1 cellular context compared by ENCODE assay signal in the genomic region with DNA sequence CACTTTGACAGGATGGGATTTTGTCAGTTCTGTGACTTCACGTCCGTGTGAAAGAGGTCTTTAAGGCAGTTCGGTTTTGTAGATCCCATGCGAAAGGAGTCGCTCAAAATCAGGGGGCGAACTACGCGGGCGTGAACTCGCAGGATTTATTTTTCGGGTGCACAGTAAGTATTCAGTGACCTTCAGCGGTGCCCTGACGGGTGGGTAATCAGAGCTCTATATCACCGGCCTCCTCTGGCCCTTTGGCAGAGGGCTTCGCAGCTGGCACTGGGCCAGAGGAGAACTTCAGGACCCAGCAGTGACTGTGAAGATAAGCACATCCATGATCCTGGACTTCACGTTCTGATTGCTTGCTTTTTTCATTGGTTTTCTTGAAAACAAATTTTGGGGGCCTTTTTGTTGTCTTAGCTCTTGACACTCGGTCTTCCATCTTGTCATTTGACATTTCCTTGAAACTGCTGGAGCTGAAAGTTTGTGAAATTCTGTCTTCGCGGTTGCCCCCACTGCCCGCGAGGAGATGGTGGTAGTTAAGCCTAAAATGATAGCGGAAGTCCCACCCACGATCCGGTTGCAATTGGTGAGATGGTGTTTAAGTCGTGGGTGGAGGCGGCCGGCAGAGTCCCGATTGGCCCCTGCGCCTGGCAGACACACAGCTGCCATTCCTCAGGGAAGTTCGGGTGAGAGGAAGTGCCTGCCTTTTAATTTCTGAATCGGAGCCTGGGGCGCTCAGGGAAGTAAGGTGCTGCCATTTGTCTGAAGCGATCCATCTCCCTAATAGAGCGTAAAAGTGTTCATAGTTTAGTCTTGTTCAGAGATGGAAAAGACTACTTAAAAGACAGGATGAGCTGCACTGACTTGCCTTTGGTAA.
TF ChIP-seq lines count a peak whose summit lies in the region.

A gene (minus strand): TSS at position 535 of the 868 bp plus-strand sequence. CDS start 872 bp downstream, outside the sequence.

TF ChIP-seq in K562, 482 proteins besides CTCF, POLR2A, EP300 and RAD21 (continued from another document):
- 0 out of 2 replicates have a peak, but pooled peaks have one; percentile 32 for TF ChIP-seq ZNF324 (CRISPR knock-in tag; IDR thresholded peaks at IDR 0.05)
- no peak for TF ChIP-seq NCOA4 (IDR thresholded peaks at IDR 0.05; ENCODE audit: partially characterized antibody)
- TF ChIP-seq, protein P1, sequence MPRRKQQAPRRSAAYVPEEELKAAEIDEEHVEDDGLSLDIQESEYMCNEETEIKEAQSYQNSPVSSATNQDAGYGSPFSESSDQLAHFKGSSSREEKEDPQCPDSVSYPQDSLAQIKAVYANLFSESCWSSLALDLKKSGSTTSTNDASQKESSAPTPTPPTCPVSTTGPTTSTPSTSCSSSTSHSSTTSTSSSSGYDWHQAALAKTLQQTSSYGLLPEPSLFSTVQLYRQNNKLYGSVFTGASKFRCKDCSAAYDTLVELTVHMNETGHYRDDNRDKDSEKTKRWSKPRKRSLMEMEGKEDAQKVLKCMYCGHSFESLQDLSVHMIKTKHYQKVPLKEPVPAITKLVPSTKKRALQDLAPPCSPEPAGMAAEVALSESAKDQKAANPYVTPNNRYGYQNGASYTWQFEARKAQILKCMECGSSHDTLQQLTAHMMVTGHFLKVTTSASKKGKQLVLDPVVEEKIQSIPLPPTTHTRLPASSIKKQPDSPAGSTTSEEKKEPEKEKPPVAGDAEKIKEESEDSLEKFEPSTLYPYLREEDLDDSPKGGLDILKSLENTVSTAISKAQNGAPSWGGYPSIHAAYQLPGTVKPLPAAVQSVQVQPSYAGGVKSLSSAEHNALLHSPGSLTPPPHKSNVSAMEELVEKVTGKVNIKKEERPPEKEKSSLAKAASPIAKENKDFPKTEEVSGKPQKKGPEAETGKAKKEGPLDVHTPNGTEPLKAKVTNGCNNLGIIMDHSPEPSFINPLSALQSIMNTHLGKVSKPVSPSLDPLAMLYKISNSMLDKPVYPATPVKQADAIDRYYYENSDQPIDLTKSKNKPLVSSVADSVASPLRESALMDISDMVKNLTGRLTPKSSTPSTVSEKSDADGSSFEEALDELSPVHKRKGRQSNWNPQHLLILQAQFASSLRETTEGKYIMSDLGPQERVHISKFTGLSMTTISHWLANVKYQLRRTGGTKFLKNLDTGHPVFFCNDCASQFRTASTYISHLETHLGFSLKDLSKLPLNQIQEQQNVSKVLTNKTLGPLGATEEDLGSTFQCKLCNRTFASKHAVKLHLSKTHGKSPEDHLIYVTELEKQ (CRISPR knock-in tag; IDR thresholded peaks at IDR 0.05): 0 out of 2 replicates have a peak, but pooled peaks have one; percentile 23
- 0 out of 2 replicates have a peak, but pooled peaks have one; percentile 48 for TF ChIP-seq ZNF444 (CRISPR knock-in tag; IDR thresholded peaks at IDR 0.05)
- peak; percentile 72 for TF ChIP-seq SP2 (IDR thresholded peaks at IDR 0.05; ENCODE audit: extremely low read depth, low read depth, low read length, poor library complexity, severe bottlenecking)
- TF ChIP-seq EP400 (IDR thresholded peaks at IDR 0.05): peak; percentile 64
- TF ChIP-seq, protein P2, sequence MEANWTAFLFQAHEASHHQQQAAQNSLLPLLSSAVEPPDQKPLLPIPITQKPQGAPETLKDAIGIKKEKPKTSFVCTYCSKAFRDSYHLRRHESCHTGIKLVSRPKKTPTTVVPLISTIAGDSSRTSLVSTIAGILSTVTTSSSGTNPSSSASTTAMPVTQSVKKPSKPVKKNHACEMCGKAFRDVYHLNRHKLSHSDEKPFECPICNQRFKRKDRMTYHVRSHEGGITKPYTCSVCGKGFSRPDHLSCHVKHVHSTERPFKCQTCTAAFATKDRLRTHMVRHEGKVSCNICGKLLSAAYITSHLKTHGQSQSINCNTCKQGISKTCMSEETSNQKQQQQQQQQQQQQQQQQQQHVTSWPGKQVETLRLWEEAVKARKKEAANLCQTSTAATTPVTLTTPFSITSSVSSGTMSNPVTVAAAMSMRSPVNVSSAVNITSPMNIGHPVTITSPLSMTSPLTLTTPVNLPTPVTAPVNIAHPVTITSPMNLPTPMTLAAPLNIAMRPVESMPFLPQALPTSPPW (CRISPR knock-in tag; IDR thresholded peaks at IDR 0.05): peak; percentile 83
- peak; percentile 16; the same call in 1 of the 2 replicates for TF ChIP-seq BHLHE40 (IDR thresholded peaks at IDR 0.05; ENCODE audit: low read length)
- TF ChIP-seq ASH1L (IDR thresholded peaks at IDR 0.05; ENCODE audit: borderline replicate concordance, low read depth, partially characterized antibody): peak; percentile 71
- TF ChIP-seq TAF1 (IDR thresholded peaks at IDR 0.05; ENCODE audit: control insufficient read depth, extremely low read depth, insufficient read depth, low read length, severe bottlenecking): peak; percentile 54
- TF ChIP-seq BRD9 (IDR thresholded peaks at IDR 0.05; ENCODE audit: low read depth, partially characterized antibody): peak; percentile 56
- peak in 1 of 2 experiments; percentile 53; a peak in 1 of 4 replicates for TF ChIP-seq HDAC1 (IDR thresholded peaks at IDR 0.05)
- peak; percentile 81 for TF ChIP-seq NFIX (CRISPR knock-in tag; IDR thresholded peaks at IDR 0.05; ENCODE audit: low read depth)
- TF ChIP-seq, protein P3, sequence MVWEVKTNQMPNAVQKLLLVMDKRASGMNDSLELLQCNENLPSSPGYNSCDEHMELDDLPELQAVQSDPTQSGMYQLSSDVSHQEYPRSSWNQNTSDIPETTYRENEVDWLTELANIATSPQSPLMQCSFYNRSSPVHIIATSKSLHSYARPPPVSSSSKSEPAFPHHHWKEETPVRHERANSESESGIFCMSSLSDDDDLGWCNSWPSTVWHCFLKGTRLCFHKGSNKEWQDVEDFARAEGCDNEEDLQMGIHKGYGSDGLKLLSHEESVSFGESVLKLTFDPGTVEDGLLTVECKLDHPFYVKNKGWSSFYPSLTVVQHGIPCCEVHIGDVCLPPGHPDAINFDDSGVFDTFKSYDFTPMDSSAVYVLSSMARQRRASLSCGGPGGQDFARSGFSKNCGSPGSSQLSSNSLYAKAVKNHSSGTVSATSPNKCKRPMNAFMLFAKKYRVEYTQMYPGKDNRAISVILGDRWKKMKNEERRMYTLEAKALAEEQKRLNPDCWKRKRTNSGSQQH (CRISPR knock-in tag; IDR thresholded peaks at IDR 0.05): 0 out of 2 replicates have a peak, but pooled peaks have one; percentile 72
- TF ChIP-seq SRSF1 (IDR thresholded peaks at IDR 0.05; ENCODE audit: low read depth, low read length): no peak
- TF ChIP-seq EWSR1 (IDR thresholded peaks at IDR 0.05; ENCODE audit: borderline replicate concordance, low read depth, partially characterized antibody): no peak
- no peak; the same call in 1 of the 2 replicates for TF ChIP-seq BACH1 (tag; IDR thresholded peaks at IDR 0.05)
